Comparison of ENCODE assay signal across 13 cellular contexts in the genomic region with DNA sequence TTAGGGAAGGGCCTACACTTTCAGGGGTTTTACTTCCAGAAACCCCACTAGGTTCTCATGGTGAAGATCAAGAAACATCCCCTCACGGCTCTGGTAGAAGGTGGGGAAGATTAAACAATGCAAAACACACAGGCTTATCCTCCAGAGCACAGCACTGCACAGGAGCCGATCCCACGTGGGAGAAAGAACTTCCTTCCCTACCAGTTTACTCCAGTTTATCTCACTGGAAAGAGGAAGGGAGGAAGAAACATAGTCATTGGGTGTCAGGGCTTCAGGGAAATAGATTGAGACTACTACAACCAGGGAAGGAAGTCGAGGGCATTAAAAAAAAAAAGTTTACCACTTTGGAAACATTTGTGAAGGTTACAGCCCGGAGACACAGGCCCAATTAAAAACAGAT.
A peak's percentile ranks its signal among the peaks of the same experiment; 100 is the strongest.
DNase-seq lines count a peak whose midpoint lies in the region; ATAC-seq and TF ChIP-seq lines count a peak whose summit lies in the region.
"Had no signal": no experiment of that assay in that cellular context is flagged by ENCODE, and none has a peak within 500 bp of the region (broad histone marks: within the 10 kb centered on the region; RNA-seq: fewer than 3 reads in every experiment).

No MANE protein-coding gene starts in this region.

- H3K4me3 Mint-ChIP-seq in natural killer cell treated with Interleukin-12 subunit alpha and Interleukin-12 subunit beta and Interleukin-15 and Interleukin-18, amount 100 ng/mL, for 72 hours = peak overlapping the region; percentile 87
- H3K4me3 Mint-ChIP-seq: activated T-cell treated with anti-CD3 and anti-CD28 coated beads, Interleukin-2, amount 50 U/mL, for 72 hours; naive B cell had no signal

- H4K20me1 ChIP-seq in Loucy (ENCODE audit: insufficient read depth, low read length, poor library complexity, severe bottlenecking) = no peaks in the 10 kb centered on the region

- H3K4me3 ChIP-seq in Loucy (ENCODE audit: low read length, poor library complexity, severe bottlenecking) (peak overlapping the region; percentile 66), brain microvascular endothelial cell (ENCODE audit: low read depth, low read length) (no peak overlapping the region)
- H3K4me3 ChIP-seq: cardiac muscle cell had no signal

- in situ Hi-C loops in brain microvascular endothelial cell (cut with HindIII; ENCODE audit: low pct_ligation_motif_present, low sequenced_read_pairs) = no loop called here

- H3K9me2 ChIP-seq in Loucy (replicated peaks; ENCODE audit: low read depth, low read length) = no peaks in the 10 kb centered on the region

- H3K27ac Mint-ChIP-seq in natural killer cell treated with Interleukin-12 subunit alpha and Interleukin-12 subunit beta and Interleukin-15 and Interleukin-18, amount 100 ng/mL, for 72 hours = peak overlapping the region; percentile 95 to 97
- H3K27ac Mint-ChIP-seq: naive B cell had no signal

- no peaks in the 10 kb centered on the region for H3K27me3 Mint-ChIP-seq in natural killer cell treated with Interleukin-12 subunit alpha and Interleukin-12 subunit beta and Interleukin-15 and Interleukin-18, amount 100 ng/mL, for 72 hours
- H3K27me3 Mint-ChIP-seq: naive B cell had no signal

- peak overlapping the region; percentile 99 for H3K27ac ChIP-seq in brain microvascular endothelial cell
- H3K27ac ChIP-seq: cardiac muscle cell, VCaP had no signal

- no peak for ATAC-seq in natural killer cell treated with Interleukin-12 subunit alpha and Interleukin-12 subunit beta and Interleukin-15 and Interleukin-18, amount 100 ng/mL, for 72 hours
- ATAC-seq in HG03095 (IDR thresholded peaks at IDR 0.05; ENCODE audit: unreplicated experiment) (no peak), HG02610 (IDR thresholded peaks at IDR 0.05; ENCODE audit: unreplicated experiment) (no peak), GM19351 (IDR thresholded peaks at IDR 0.05; ENCODE audit: unreplicated experiment) (no peak)
- ATAC-seq: activated T-cell treated with anti-CD3 and anti-CD28 coated beads, Interleukin-2, amount 50 U/mL, for 72 hours had no signal

- peak overlapping the region; percentile 64 for H3K9ac ChIP-seq in Loucy (ENCODE audit: low read depth, low read length, poor library complexity, severe bottlenecking)

- TF ChIP-seq CTCF in Loucy (conservative IDR thresholded peaks at IDR 0.05; ENCODE audit: low read length) (no peak), brain microvascular endothelial cell (IDR thresholded peaks at IDR 0.05; ENCODE audit: low read depth, low read length, missing control alignments) (no peak)

- peak overlapping the region; percentile 30 for H2AFZ ChIP-seq in Loucy (ENCODE audit: low read length)

- no peaks in the 10 kb centered on the region for H3K36me3 ChIP-seq in Loucy (ENCODE audit: insufficient read depth, low read length)
- no peaks in the 10 kb centered on the region for H3K36me3 ChIP-seq in brain microvascular endothelial cell (replicated peaks)
- H3K36me3 ChIP-seq: cardiac muscle cell had no signal

- peaks cover 42 to 44% of the 10 kb centered on the region in 2 donors for H3K4me1 Mint-ChIP-seq in natural killer cell treated with Interleukin-12 subunit alpha and Interleukin-12 subunit beta and Interleukin-15 and Interleukin-18, amount 100 ng/mL, for 72 hours (ENCODE audit: low read depth in 2 of 2)
- H3K4me1 Mint-ChIP-seq: naive B cell had no signal

- no peaks in the 10 kb centered on the region for H3K9me3 ChIP-seq in Loucy (ENCODE audit: insufficient read depth, low read depth, low read length)

- H3K9me3 Mint-ChIP-seq in natural killer cell treated with Interleukin-12 subunit alpha and Interleukin-12 subunit beta and Interleukin-15 and Interleukin-18, amount 100 ng/mL, for 72 hours = no peaks in the 10 kb centered on the region
- H3K9me3 Mint-ChIP-seq: activated T-cell treated with anti-CD3 and anti-CD28 coated beads, Interleukin-2, amount 50 U/mL, for 72 hours had no signal

- H3K79me2 ChIP-seq in Loucy (ENCODE audit: insufficient read depth, low read length) = no peaks in the 10 kb centered on the region

- peaks cover 42% of the 10 kb centered on the region for H3K4me1 ChIP-seq in Loucy (ENCODE audit: insufficient read depth, low read length, poor library complexity, severe bottlenecking)

- DNase-seq in CMK (ENCODE audit: low read depth) = peak; percentile 14
- no peak for DNase-seq in brain microvascular endothelial cell
- no peak for DNase-seq in natural killer cell treated with Interleukin-12 subunit alpha and Interleukin-12 subunit beta and Interleukin-15 and Interleukin-18, amount 100 ng/mL, for 72 hours (ENCODE audit: low spot score)
- DNase-seq in stimulated activated CD8-positive, alpha-beta memory T cell treated with anti-CD3 and anti-CD28 coated beads, Interleukin-4, amount 100 ng/mL, for 48 hours = no peak
- DNase-seq: activated T-cell treated with anti-CD3 and anti-CD28 coated beads, Interleukin-2, amount 50 U/mL, for 72 hours; naive B cell; NCI-H2081 had no signal

- H3K4me2 ChIP-seq in Loucy (ENCODE audit: low read depth, low read length, poor library complexity, severe bottlenecking) = peak overlapping the region; percentile 73

- H3K27me3 ChIP-seq in Loucy (ENCODE audit: insufficient read depth, low read length, poor library complexity, severe bottlenecking) (no peaks in the 10 kb centered on the region), brain microvascular endothelial cell (replicated peaks) (no peaks in the 10 kb centered on the region)
- H3K27me3 ChIP-seq: cardiac muscle cell had no signal

- H3K36me3 Mint-ChIP-seq in natural killer cell treated with Interleukin-12 subunit alpha and Interleukin-12 subunit beta and Interleukin-15 and Interleukin-18, amount 100 ng/mL, for 72 hours = peaks cover 11% of the 10 kb centered on the region

- peaks cover 9% of the 10 kb centered on the region; the same call in 1 of the 2 replicates for H3F3A ChIP-seq in Loucy (ENCODE audit: low read depth)
